In genomic region chr10:58735087-58735486, GRCh38 we compare ENCODE assay signal across 21 cellular contexts.
DNase-seq lines count a peak whose midpoint lies in the region; ATAC-seq, FAIRE-seq and TF ChIP-seq lines count a peak whose summit lies in the region.
"Had no signal": no experiment of that assay in that cellular context is flagged by ENCODE, and none has a peak within 500 bp of the region (broad histone marks: within the 10 kb centered on the region; RNA-seq: fewer than 3 reads in every experiment).

No MANE protein-coding gene starts in this region.

- no peak overlapping the region for H3K4me2 ChIP-seq in smooth muscle cell
- H3K4me2 ChIP-seq: GM23338 had no signal

- no peaks in the 10 kb centered on the region for H3K27me3 ChIP-seq in tibial artery
- no peaks in the 10 kb centered on the region for H3K27me3 ChIP-seq in smooth muscle cell (ENCODE audit: low read depth)
- H3K27me3 ChIP-seq: SJSA1 had no signal

- H3K27ac ChIP-seq in tibial artery: peak overlapping the region; percentile 3 to 50
- H3K27ac ChIP-seq in smooth muscle cell (ENCODE audit: low read depth): no peak overlapping the region
- H3K27ac ChIP-seq: HL-60, SJSA1 had no signal

- H3K36me3 ChIP-seq in tibial artery (peaks cover 0 to 4% (median 0%) of the 10 kb centered on the region in 3 donors), smooth muscle cell (ENCODE audit: low read depth) (no peaks in the 10 kb centered on the region)
- H3K36me3 ChIP-seq: HAP-1, SJSA1 had no signal

- H3K4me1 ChIP-seq in tibial artery (peaks cover 0 to 26% (median 4%) of the 10 kb centered on the region in 4 donors), smooth muscle cell (ENCODE audit: low read depth) (no peaks in the 10 kb centered on the region)
- H3K4me1 ChIP-seq: HAP-1 had no signal

- peaks cover 0 to 10% (median 0%) of the 10 kb centered on the region in 3 donors for H3K9me3 ChIP-seq in tibial artery
- peaks cover 7% of the 10 kb centered on the region for H3K9me3 ChIP-seq in smooth muscle cell (replicated peaks; ENCODE audit: low read depth)

- 83% methylated on average over 7 of the region's 7 CpGs for WGBS in smooth muscle cell (ENCODE audit: low lambda C conversion rate)

- TF ChIP-seq CTCF in chondrocyte (IDR thresholded peaks at IDR 0.05): no peak
- no peak for TF ChIP-seq CTCF in osteocyte (IDR thresholded peaks at IDR 0.05)
- TF ChIP-seq CTCF in tibial artery (IDR thresholded peaks at IDR 0.05): no peak
- TF ChIP-seq CTCF in smooth muscle cell (IDR thresholded peaks at IDR 0.05; ENCODE audit: borderline replicate concordance, insufficient read depth, poor library complexity, severe bottlenecking): no peak

- H3K27ac Mint-ChIP-seq in chondrocyte (ENCODE audit: unreplicated experiment): peak overlapping the region; percentile 81
- H3K27ac Mint-ChIP-seq in osteocyte (ENCODE audit: unreplicated experiment): peak overlapping the region; percentile 32
- H3K27ac Mint-ChIP-seq: GM23338 had no signal

- peak overlapping the region in 1 of 2 donors; percentile 8 for H3K4me3 ChIP-seq in tibial artery
- H3K4me3 ChIP-seq in smooth muscle cell: no peak overlapping the region
- H3K4me3 ChIP-seq: GM23338, HAP-1, SJSA1 had no signal

- intact Hi-C loops in left ventricle myocardium superior (cut with micrococcal nuclease): no loop called here
- intact Hi-C loops in Right ventricle myocardium inferior (cut with DNase I): no loop called here
- intact Hi-C loops in tibial artery (cut with DNase I; ENCODE audit: low total_unique reads): no loop called here

- H3K9me3 Mint-ChIP-seq in chondrocyte (ENCODE audit: low read depth): peaks cover 8% of the 10 kb centered on the region
- H3K9me3 Mint-ChIP-seq in osteocyte (ENCODE audit: unreplicated experiment): no peaks in the 10 kb centered on the region

- DNase-seq in left ventricle myocardium superior (no peak), Right ventricle myocardium inferior (ENCODE audit: missing footprints) (no peak), chondrocyte (ENCODE audit: low spot score) (no peak), osteocyte (ENCODE audit: extremely low spot score, unreplicated experiment) (no peak), tibial artery (no peak), frontal cortex (ENCODE audit: low spot score in 2 of 2) (no peak), smooth muscle cell (lab: John Stamatoyannopoulos, UW; ENCODE audit: unreplicated experiment) (no peak)
- DNase-seq in activated naive CD4-positive, alpha-beta T cell treated with anti-CD3 and anti-CD28 coated beads, Interleukin-2, amount 50 U/mL, for 16 hours: no peak
- DNase-seq: DMS79, KBM-7, NCI-H1092, NCI-H1436 treated with DMSO at 0.1 percent for 48 hours, NCI-H1930, NCI-H2227 treated with DMSO at 0.1 percent for 48 hours, NCI-H510A had no signal

- peaks cover 35% of the 10 kb centered on the region for H3K4me1 Mint-ChIP-seq in chondrocyte (ENCODE audit: low read depth)
- peaks cover 24% of the 10 kb centered on the region for H3K4me1 Mint-ChIP-seq in osteocyte (ENCODE audit: unreplicated experiment)
- H3K4me1 Mint-ChIP-seq: GM23338 had no signal

- H3K36me3 Mint-ChIP-seq in chondrocyte (ENCODE audit: low read depth) (no peaks in the 10 kb centered on the region), osteocyte (ENCODE audit: unreplicated experiment) (peaks cover 12% of the 10 kb centered on the region)

- H3F3A ChIP-seq in smooth muscle cell (ENCODE audit: low read depth): no peaks in the 10 kb centered on the region

- H3K27me3 Mint-ChIP-seq in chondrocyte (ENCODE audit: low read depth) (no peaks in the 10 kb centered on the region), osteocyte (ENCODE audit: unreplicated experiment) (no peaks in the 10 kb centered on the region)

- no peak overlapping the region for H3K9ac ChIP-seq in smooth muscle cell (ENCODE audit: low read depth)

- ATAC-seq in left ventricle myocardium superior: peak; percentile 42
- ATAC-seq in Right ventricle myocardium inferior: no peak
- ATAC-seq: GM23338, HepG2 had no signal

- no peak overlapping the region for H2AFZ ChIP-seq in smooth muscle cell (ENCODE audit: low read depth)

- H3K4me3 Mint-ChIP-seq in chondrocyte (ENCODE audit: unreplicated experiment): peak overlapping the region; percentile 34
- H3K4me3 Mint-ChIP-seq in osteocyte (ENCODE audit: unreplicated experiment): no peak overlapping the region
- H3K4me3 Mint-ChIP-seq: GM23338 had no signal

- peaks cover 7% of the 10 kb centered on the region for H3K79me2 ChIP-seq in smooth muscle cell (ENCODE audit: low read depth)

- peaks cover 28% of the 10 kb centered on the region for H4K20me1 ChIP-seq in smooth muscle cell (ENCODE audit: low read depth)

- no peak for FAIRE-seq in frontal cortex (lab: Jason Lieb, UNC)
- FAIRE-seq: A204.1, HepG2 had no signal
